Comparison of ENCODE assay signal across 20 cellular contexts in the genomic region with DNA sequence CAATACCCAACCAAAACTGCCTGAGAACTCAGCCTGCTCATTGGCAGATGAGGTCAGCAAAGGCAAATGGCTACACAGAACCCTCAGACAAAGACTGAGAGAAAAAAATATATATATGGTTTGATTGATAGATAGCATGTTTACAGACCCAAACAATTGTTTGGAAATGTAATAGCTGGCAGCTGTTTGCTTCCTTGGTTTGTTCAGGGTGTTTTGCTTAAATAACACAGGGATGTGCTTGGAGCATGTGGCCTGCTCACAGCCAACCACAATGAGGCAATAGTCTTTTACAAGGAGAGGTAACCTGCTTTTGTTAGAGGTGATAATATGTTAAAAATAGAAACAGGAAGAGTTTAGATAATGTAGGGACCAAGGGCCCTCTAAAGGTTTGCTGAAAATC.
DNase-seq lines count a peak whose midpoint lies in the region; ATAC-seq, FAIRE-seq and TF ChIP-seq lines count a peak whose summit lies in the region.
"Had no signal": no experiment of that assay in that cellular context is flagged by ENCODE, and none has a peak within 500 bp of the region (broad histone marks: within the 10 kb centered on the region; RNA-seq: fewer than 3 reads in every experiment).

No MANE protein-coding gene starts in this region.

- peak overlapping the region; percentile 79 for H3K27ac ChIP-seq in AG04450 (ENCODE audit: low read depth, low read length)
- H3K27ac ChIP-seq: neutrophil, right atrium auricular region, SJCRH30, stomach had no signal

- POLR2A ChIA-PET in AG04450 (lab: Yijun Ruan, JAX): no interaction called here

- ATAC-seq in HG03108 (IDR thresholded peaks at IDR 0.05; ENCODE audit: unreplicated experiment): no peak
- ATAC-seq: activated CD8-positive, alpha-beta memory T cell treated with anti-CD3 and anti-CD28 coated beads, Interleukin-2, amount 10 ng/mL, durations not matched to agents 7 days and 5 days; GM23338; left lobe of liver had no signal

- H3K4me3 ChIP-seq in AG04450 (ENCODE audit: low read depth, low read length) (no peak overlapping the region), fibroblast of mammary gland (ENCODE audit: control insufficient read depth, low read depth, low read length) (no peak overlapping the region)
- H3K4me3 ChIP-seq: GM23338, right atrium auricular region, SJCRH30, stomach had no signal

- FAIRE-seq in GM12892 (lab: Jason Lieb, UNC): no peak
- FAIRE-seq: frontal cortex had no signal

- CTCF ChIA-PET in AG04450 (lab: Charles Lee): no interaction called here

- TF ChIP-seq CTCF in AG04450 (IDR thresholded peaks at IDR 0.05; ENCODE audit: low read depth, low read length) (no peak), fibroblast of mammary gland (conservative IDR thresholded peaks at IDR 0.05; ENCODE audit: control insufficient read depth, insufficient read depth, low read depth, low read length) (no peak)

- DNase-seq in AG04450 (ENCODE audit: low read depth, low spot score) (no peak), H4 (ENCODE audit: low spot score) (peak; percentile 53), NCI-H69 (lab: John Stamatoyannopoulos, UW) (peak; percentile 9), fibroblast of mammary gland (ENCODE audit: low read depth) (peak; percentile 56), NAMALWA (ENCODE audit: low spot score) (no peak), cerebellar nuclear complex (lab: John Stamatoyannopoulos, UW) (no peak), GM12892 (ENCODE audit: insufficient read length) (no peak)
- DNase-seq: activated CD8-positive, alpha-beta memory T cell treated with anti-CD3 and anti-CD28 coated beads, Interleukin-2, amount 10 ng/mL, durations not matched to agents 7 days and 5 days; activated effector memory CD4-positive, alpha-beta T cell treated with Interleukin-2 at 50 U/mL for 16 hours; endodermal cell; NCI-H1105; NCI-H446 treated with DMSO at 0.1 percent for 48 hours; SJCRH30; stomach had no signal

- no peaks in the 10 kb centered on the region for H3K9me3 ChIP-seq in AG04450 (ENCODE audit: control insufficient read depth, insufficient read depth, low read length)
- H3K9me3 ChIP-seq: neutrophil, right atrium auricular region, SJCRH30, stomach had no signal

- no peak for TF ChIP-seq POLR2A in GM12892 (IDR thresholded peaks at IDR 0.05; ENCODE audit: low read depth, low read length)

- H3K27me3 ChIP-seq in AG04450 (ENCODE audit: control insufficient read depth, insufficient read depth, low read length): no peaks in the 10 kb centered on the region
- H3K27me3 ChIP-seq: neutrophil, right atrium auricular region, SJCRH30, stomach had no signal

Comparison
In these comparisons a context has a peak if more than half of its experiments do, and no peak if none do; other contexts are left out.
1. DNase-seq: peak in H4 (single experiment), NCI-H69 (single experiment) and fibroblast of mammary gland (single experiment); none in AG04450 (single experiment), NAMALWA (single experiment), cerebellar nuclear complex (0 of 2) and GM12892 (single experiment).